In the genomic region with DNA sequence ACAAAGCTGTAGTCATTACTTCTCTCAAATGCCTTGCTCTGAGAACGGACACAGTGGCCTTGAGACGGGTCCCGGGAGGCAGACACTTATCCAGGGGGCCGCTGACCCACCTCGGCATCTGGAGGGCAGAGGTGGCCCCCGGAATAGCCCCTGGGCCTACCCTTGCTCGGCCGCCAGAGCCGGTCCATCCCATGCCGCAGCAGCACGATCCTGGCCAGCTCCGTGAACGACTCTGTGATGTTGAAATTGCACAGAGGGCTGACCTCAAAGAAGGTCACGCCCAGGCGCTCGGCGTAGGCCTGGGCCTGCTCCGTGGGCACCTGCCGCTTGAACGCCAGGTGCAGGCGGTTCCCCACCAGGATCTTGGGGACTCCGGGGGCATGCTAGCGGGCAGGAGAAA, we compare ENCODE assay signal across 27 cellular contexts.
"Had no signal": no experiment of that assay in that cellular context is flagged by ENCODE, and none has a peak within 500 bp of the region (broad histone marks: within the 10 kb centered on the region; RNA-seq: fewer than 3 reads in every experiment).

No MANE protein-coding gene starts in this region.

- H3K4me1 ChIP-seq: ascending aorta, colonic mucosa had no signal

- ATAC-seq: activated CD4-positive, alpha-beta T cell treated with anti-CD3 and anti-CD28 coated beads for 36 hours; activated CD8-positive, alpha-beta T cell treated with anti-CD3 and anti-CD28 coated beads, Interleukin-2, amount 10 ng/mL, durations not matched to agents 7 days and 5 days; activated naive CD4-positive, alpha-beta T cell treated with anti-CD3 and anti-CD28 coated beads, Interleukin-2, amount 50 U/mL, for 72 hours; activated T-cell treated with anti-CD3 and anti-CD28 coated beads, Interleukin-2, amount 50 U/mL, for 4 hours; activated T-helper 17 cell treated with anti-CD3 and anti-CD28 coated beads, Interleukin-2, amount 50 U/mL, for 72 hours; esophagus mucosa; T-helper 17 cell had no signal

- DNase-seq: activated CD4-positive, alpha-beta memory T cell treated with anti-CD3 and anti-CD28 coated beads for 36 hours; activated CD4-positive, alpha-beta T cell treated with anti-CD3 and anti-CD28 coated beads for 36 hours; activated CD4-positive, alpha-beta T cell treated with anti-CD3 and anti-CD28 coated beads, Interleukin-2, amount 10 ng/mL, durations not matched to agents 24 days and 14 days; activated CD4-positive, CD25-positive, alpha-beta regulatory T cell; activated CD4-positive, CD25-positive, alpha-beta regulatory T cell treated with anti-CD3 and anti-CD28 coated beads, Interleukin-2, amount 50 U/mL, for 72 hours; activated CD8-positive, alpha-beta T cell treated with anti-CD3 and anti-CD28 coated beads, Interleukin-2, amount 10 ng/mL, durations not matched to agents 7 days and 5 days; activated gamma-delta T cell; activated naive CD4-positive, alpha-beta T cell; activated naive CD4-positive, alpha-beta T cell treated with anti-CD3 and anti-CD28 coated beads, Interleukin-2, amount 10 ng/mL, durations not matched to agents 7 days and 5 days; activated naive CD8-positive, alpha-beta T cell treated with anti-CD3 and anti-CD28 coated beads, Interleukin-2, amount 10 ng/mL, durations not matched to agents 7 days and 5 days; activated T-cell treated with anti-CD3 and anti-CD28 coated beads, Interleukin-2, amount 50 U/mL, for 4 hours; central memory CD4-positive, alpha-beta T cell; cerebellar nuclear complex; colonic mucosa; effector CD8-positive, alpha-beta T cell; foreskin fibroblast; T-helper 1 cell; T-helper 17 cell; T1000 had no signal

- H3K27me3 ChIP-seq: ascending aorta, breast epithelium, cardiac muscle cell, colonic mucosa had no signal

- H3K9me3 ChIP-seq: ascending aorta, breast epithelium, colonic mucosa had no signal

- H3K4me3 ChIP-seq: ascending aorta, breast epithelium, cardiac muscle cell, colonic mucosa had no signal

- H3K27ac ChIP-seq: ascending aorta, breast epithelium, cardiac muscle cell, colonic mucosa had no signal

- H3K36me3 ChIP-seq: breast epithelium, cardiac muscle cell, colonic mucosa had no signal

- FAIRE-seq: endometrium, frontal cortex had no signal
